ENCODE assay signal across 9 cellular contexts in genomic region chr17:73231363-73231762, GRCh38. TPM values are rescaled to one million over a fixed set of nuclear protein-coding genes. Genes with fewer than 3 reads are reported as not detected.
DNase-seq lines count a peak whose midpoint lies in the region; ATAC-seq and TF ChIP-seq lines count a peak whose summit lies in the region.
"Had no signal": no experiment of that assay in that cellular context is flagged by ENCODE, and none has a peak within 500 bp of the region (broad histone marks: within the 10 kb centered on the region; RNA-seq: fewer than 3 reads in every experiment).

No MANE protein-coding gene starts in this region.

- peak overlapping the region; percentile 98 for H3K4me3 ChIP-seq in GM12865 (ENCODE audit: low read depth, low read length)
- peak overlapping the region; percentile 93 to 100 for H3K4me3 ChIP-seq in esophagus (ENCODE audit: low read depth in 1 of 2, low read length in 2 of 2)
- peak overlapping the region; percentile 94 for H3K4me3 ChIP-seq in neural progenitor cell

- H3K4me1 Mint-ChIP-seq in neural progenitor cell, result peaks cover 43% of the 10 kb centered on the region

- TF ChIP-seq CTCF in GM12865 (IDR thresholded peaks at IDR 0.05; ENCODE audit: insufficient read depth, low read depth, low read length, missing control alignments), result no peak
- no peak for TF ChIP-seq CTCF in neural progenitor cell (IDR thresholded peaks at IDR 0.05)

- H3K27ac Mint-ChIP-seq in neural progenitor cell, result peak overlapping the region; percentile 78

- 1 to 2% methylated on average over 21 of the region's 21 CpGs for WGBS in esophagus, 2 donors

- H4K20me1 ChIP-seq in neural progenitor cell (ENCODE audit: low read depth), result peaks cover 37% of the 10 kb centered on the region

- ATAC-seq in GM18909 (IDR thresholded peaks at IDR 0.05; ENCODE audit: poor library complexity, unreplicated experiment), result no peak

- H2AFZ ChIP-seq in neural progenitor cell (replicated peaks), result peak overlapping the region; percentile 86

- peaks cover 11% of the 10 kb centered on the region for H3K36me3 Mint-ChIP-seq in neural progenitor cell

- H3K36me3 ChIP-seq in esophagus (ENCODE audit: control insufficient read depth in 2 of 2, insufficient read depth in 2 of 2, low read length in 1 of 2) (no peaks in the 10 kb centered on the region), neural progenitor cell (peaks cover 5% of the 10 kb centered on the region)

- no peaks in the 10 kb centered on the region for H3K27me3 ChIP-seq in esophagus (ENCODE audit: control insufficient read depth in 1 of 2, insufficient read depth in 2 of 2, low read length in 2 of 2)
- H3K27me3 ChIP-seq in neural progenitor cell, result no peaks in the 10 kb centered on the region

- H3K9ac ChIP-seq in neural progenitor cell, result peak overlapping the region; percentile 58

- DNase-seq in A172 (ENCODE audit: low spot score) (peak; percentile 25), GM12865 (ENCODE audit: low read depth) (no peak), SW480 (ENCODE audit: low spot score) (peak; percentile 12), neural progenitor cell (ENCODE audit: low spot score) (no peak), NCI-H146 (lab: John Stamatoyannopoulos, UW) (no peak)
- DNase-seq in stimulated activated naive CD4-positive, alpha-beta T cell treated with Interleukin-2 at 50 U/mL for 16 hours (lab: John Stamatoyannopoulos, UW), result no peak

- H3K9me3 ChIP-seq in esophagus (ENCODE audit: control insufficient read depth in 2 of 2, insufficient read depth in 1 of 2, low read depth in 1 of 2, low read length in 1 of 2) (no peaks in the 10 kb centered on the region), neural progenitor cell (ENCODE audit: low read depth) (no peaks in the 10 kb centered on the region)

- H3K4me1 ChIP-seq in esophagus (ENCODE audit: control insufficient read depth in 2 of 2, insufficient read depth in 2 of 2, low read length in 1 of 2) (peaks cover 0 to 6% of the 10 kb centered on the region in 2 donors), neural progenitor cell (peaks cover 20% of the 10 kb centered on the region)

- H3K79me2 ChIP-seq in neural progenitor cell (ENCODE audit: low read depth), result peaks cover 91% of the 10 kb centered on the region

- peak overlapping the region; percentile 94 for H3K4me3 Mint-ChIP-seq in neural progenitor cell

- H3F3A ChIP-seq in neural progenitor cell (ENCODE audit: low read depth), result peaks cover 11% of the 10 kb centered on the region

- H3K9me3 Mint-ChIP-seq in neural progenitor cell, result no peaks in the 10 kb centered on the region

- no peaks in the 10 kb centered on the region for H3K27me3 Mint-ChIP-seq in neural progenitor cell (ENCODE audit: insufficient read depth, low read depth)

- H3K27ac ChIP-seq in esophagus (ENCODE audit: low read depth in 2 of 2, low read length in 1 of 2) (peak overlapping the region in 1 of 2 donors; percentile 70), neural progenitor cell (peak overlapping the region; percentile 77)

- H3K4me2 ChIP-seq in neural progenitor cell, result peak overlapping the region; percentile 95

RNA-seq across cellular contexts. Expression of gene CPSF4L, which starts 30.3 kb away (rescaled TPM):
- not detected in 2 replicates for total RNA-seq in A172 (2014; rRNA removed; shearing (Covaris generic))
- polyA plus RNA-seq in esophagus, result not detected
- not detected in 2 replicates for total RNA-seq in neural progenitor cell (ENCODE audit: low replicate concordance)
- total RNA-seq: renal cortical epithelial cell had no signal

RNA-seq across cellular contexts. Expression of gene COG1, which starts 38.5 kb away (rescaled TPM):
- 25.3 and 28.0 TPM in 2 replicates for total RNA-seq in A172 (2014; rRNA removed; shearing (Covaris generic))
- polyA plus RNA-seq in esophagus, result 10 to 100 TPM; 11.0 to 13.0 TPM
- 11.7 and 22.9 TPM in 2 replicates for total RNA-seq in neural progenitor cell (ENCODE audit: low replicate concordance)

Comparison
In these comparisons a context has a peak if more than half of its experiments do, and no peak if none do; other contexts are left out.
1. DNase-seq: peak in A172 (single experiment) and SW480 (single experiment); none in GM12865 (single experiment), neural progenitor cell (single experiment), NCI-H146 (single experiment) and stimulated activated naive CD4-positive, alpha-beta T cell treated with Interleukin-2 at 50 U/mL for 16 hours (single experiment).
2. Peak in every context shown above with its lines, with median percentiles within 50 percentile points of each other: H3K4me3 ChIP-seq.